17 cellular contexts compared by ENCODE assay signal in the genomic region with DNA sequence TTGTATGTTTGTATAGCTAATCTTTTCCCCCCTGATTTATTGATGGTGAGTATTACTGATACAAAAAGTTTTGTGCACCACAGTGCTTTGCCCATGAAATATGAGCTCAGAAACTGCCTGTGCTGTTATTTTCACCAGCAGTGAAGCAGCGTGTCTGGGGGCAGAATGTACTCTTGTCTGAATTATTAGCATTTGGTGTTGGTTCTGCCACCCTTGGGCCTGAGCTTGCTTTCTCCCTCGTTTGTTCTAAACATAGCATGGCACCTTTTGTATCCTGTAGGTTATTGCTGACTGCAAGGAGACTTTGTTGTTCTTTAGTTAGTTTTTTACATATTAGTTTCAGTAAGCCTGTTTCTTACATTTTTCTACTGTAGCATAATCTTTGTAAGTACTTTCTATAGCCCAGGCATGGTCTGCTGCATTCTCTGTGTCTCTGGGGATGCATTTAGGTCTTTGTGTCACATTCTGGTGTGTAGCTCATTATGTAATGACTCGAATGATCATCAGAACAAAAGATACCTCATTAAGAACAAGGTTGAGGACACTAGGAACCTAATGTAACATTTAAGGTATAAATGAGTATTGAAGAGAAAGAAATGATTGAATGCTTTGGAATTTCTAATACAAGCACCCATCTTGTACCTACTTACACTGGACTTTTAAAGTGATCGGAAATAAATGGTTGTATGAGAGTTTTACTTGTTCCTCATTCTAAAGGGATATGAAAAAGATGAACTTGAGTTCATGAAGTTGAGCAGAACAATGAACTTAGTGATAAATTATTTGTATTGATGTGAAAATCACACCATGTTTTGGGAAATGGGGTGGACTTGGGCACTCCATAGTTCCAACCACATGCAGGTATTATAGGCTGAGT.
A peak's percentile ranks its signal among the peaks of the same experiment; 100 is the strongest.
DNase-seq lines count a peak whose midpoint lies in the region; ATAC-seq and TF ChIP-seq lines count a peak whose summit lies in the region.
"Had no signal": no experiment of that assay in that cellular context is flagged by ENCODE, and none has a peak within 500 bp of the region (broad histone marks: within the 10 kb centered on the region; RNA-seq: fewer than 3 reads in every experiment).

No MANE protein-coding gene starts in this region.

- H3K27me3 Mint-ChIP-seq in nephron (ENCODE audit: low read depth): no peaks in the 10 kb centered on the region

- DNase-seq in activated effector memory CD4-positive, alpha-beta T cell treated with Interleukin-2 at 50 U/mL for 16 hours: no peak
- DNase-seq in AG20443 (ENCODE audit: low spot score): no peak
- DNase-seq: DND-41; MM.1S; NCI-H2107; NK-92 treated with Interleukin-12 subunit alpha and Interleukin-12 subunit beta, amount 100 ng/mL, for 24 hours; SHP77; stimulated activated CD4-positive, alpha-beta T cell treated with anti-CD3 and anti-CD28 coated beads, Interleukin-4, amount 100 ng/mL, for 24 hours; T1000 had no signal

- no peak overlapping the region for H3K4me3 Mint-ChIP-seq in nephron

- H3K4me1 Mint-ChIP-seq in nephron: peaks cover 23% of the 10 kb centered on the region

- no peak for TF ChIP-seq CTCF in nephron (IDR thresholded peaks at IDR 0.05; ENCODE audit: unreplicated experiment in 3 of 3)

- no peaks in the 10 kb centered on the region for H3K9me3 Mint-ChIP-seq in nephron
- H3K9me3 Mint-ChIP-seq: activated T-helper 2 cell treated with anti-CD3 and anti-CD28 coated beads, Interferon-gamma antibody, Interleukin-2, Interleukin-4, amounts not matched to agents 10 μg/mL and 5 μg/mL and 100 μg/mL, durations not matched to agents 14 hours and 24 hours and 36 hours had no signal

- ATAC-seq in GM18502 (IDR thresholded peaks at IDR 0.05; ENCODE audit: poor library complexity, unreplicated experiment) (peak; percentile 61), GM21786 (IDR thresholded peaks at IDR 0.05; ENCODE audit: unreplicated experiment) (peak; percentile 72), HG03565 (IDR thresholded peaks at IDR 0.05; ENCODE audit: unreplicated experiment) (peak; percentile 63), GM18498 (IDR thresholded peaks at IDR 0.05; ENCODE audit: unreplicated experiment) (no peak), HG03442 (IDR thresholded peaks at IDR 0.05; ENCODE audit: unreplicated experiment) (no peak)
- ATAC-seq: left lobe of liver had no signal

- peak overlapping the region in 2 of 3 experiments; percentile 19 to 51 for H3K27ac Mint-ChIP-seq in nephron
- H3K27ac Mint-ChIP-seq: activated T-helper 2 cell treated with anti-CD3 and anti-CD28 coated beads, Interferon-gamma antibody, Interleukin-2, Interleukin-4, amounts not matched to agents 10 μg/mL and 5 μg/mL and 100 μg/mL, durations not matched to agents 14 hours and 24 hours and 36 hours had no signal

- H3K36me3 Mint-ChIP-seq in nephron (ENCODE audit: low read depth): peaks cover 14% of the 10 kb centered on the region

Comparison
In these comparisons a context has a peak if more than half of its experiments do, and no peak if none do; other contexts are left out.
1. ATAC-seq: peak in GM18502 (single experiment), GM21786 (single experiment) and HG03565 (single experiment); none in GM18498 (single experiment) and HG03442 (single experiment).